Comparison of ENCODE assay signal across 28 cellular contexts in genomic region chr1:8720347-8720746, GRCh38.
"Had no signal": no experiment of that assay in that cellular context is flagged by ENCODE, and none has a peak within 500 bp of the region (broad histone marks: within the 10 kb centered on the region; RNA-seq: fewer than 3 reads in every experiment).

No MANE protein-coding gene starts in this region.

- H3K27ac Mint-ChIP-seq: activated CD4-positive, alpha-beta memory T cell treated with anti-CD3 and anti-CD28 coated beads for 36 hours; activated CD4-positive, alpha-beta T cell treated with anti-CD3 and anti-CD28 coated beads, Interleukin-2, amount 10 ng/mL, durations not matched to agents 24 days and 14 days; activated naive CD4-positive, alpha-beta T cell treated with anti-CD3 and anti-CD28 coated beads, Interleukin-2, amount 10 ng/mL, durations not matched to agents 7 days and 5 days; activated naive CD8-positive, alpha-beta T cell treated with anti-CD3 and anti-CD28 coated beads, Interleukin-2, amount 10 ng/mL, durations not matched to agents 7 days and 5 days; activated T-helper 1 cell treated with anti-CD3 and anti-CD28 coated beads, Interleukin-12 subunit alpha, Interleukin-12 subunit beta, Interleukin-2, Interleukin-4 antibody, amounts not matched to agents 30 ng/mL and 10 ng/mL and 1 ng/mL, durations not matched to agents 14 hours and 24 hours and 36 hours; stimulated activated effector memory CD8-positive, alpha-beta T cell treated with anti-CD3 and anti-CD28 coated beads, Interleukin-12 subunit alpha, Interleukin-12 subunit beta, amount 100 ng/mL, for 72 hours had no signal

- H3K9me3 ChIP-seq: breast epithelium, esophagus muscularis mucosa, left lung, psoas muscle, sigmoid colon, stomach, thyroid gland, upper lobe of right lung had no signal

- H3K9me3 Mint-ChIP-seq: activated CD4-positive, alpha-beta memory T cell treated with anti-CD3 and anti-CD28 coated beads for 36 hours; activated CD4-positive, alpha-beta T cell treated with anti-CD3 and anti-CD28 coated beads, Interleukin-2, amount 10 ng/mL, durations not matched to agents 24 days and 14 days; activated naive CD4-positive, alpha-beta T cell treated with anti-CD3 and anti-CD28 coated beads, Interleukin-2, amount 10 ng/mL, durations not matched to agents 7 days and 5 days; activated naive CD8-positive, alpha-beta T cell treated with anti-CD3 and anti-CD28 coated beads, Interleukin-2, amount 10 ng/mL, durations not matched to agents 7 days and 5 days; activated T-helper 1 cell treated with anti-CD3 and anti-CD28 coated beads, Interleukin-12 subunit alpha, Interleukin-12 subunit beta, Interleukin-2, Interleukin-4 antibody, amounts not matched to agents 30 ng/mL and 10 ng/mL and 1 ng/mL, durations not matched to agents 14 hours and 24 hours and 36 hours; naive thymus-derived CD4-positive, alpha-beta T cell; neural crest cell; stimulated activated effector memory CD8-positive, alpha-beta T cell treated with anti-CD3 and anti-CD28 coated beads, Interleukin-12 subunit alpha, Interleukin-12 subunit beta, amount 100 ng/mL, for 72 hours had no signal

- H3K27me3 ChIP-seq: breast epithelium, esophagus muscularis mucosa, foreskin keratinocyte, left lung, sigmoid colon, stomach, thyroid gland, upper lobe of right lung had no signal

- H3K27me3 Mint-ChIP-seq: activated CD4-positive, alpha-beta memory T cell treated with anti-CD3 and anti-CD28 coated beads for 36 hours; activated CD4-positive, alpha-beta T cell treated with anti-CD3 and anti-CD28 coated beads, Interleukin-2, amount 10 ng/mL, durations not matched to agents 24 days and 14 days; activated naive CD4-positive, alpha-beta T cell treated with anti-CD3 and anti-CD28 coated beads, Interleukin-2, amount 10 ng/mL, durations not matched to agents 7 days and 5 days; activated naive CD8-positive, alpha-beta T cell treated with anti-CD3 and anti-CD28 coated beads, Interleukin-2, amount 10 ng/mL, durations not matched to agents 7 days and 5 days; naive thymus-derived CD4-positive, alpha-beta T cell had no signal

- DNase-seq: activated CD4-positive, alpha-beta memory T cell treated with anti-CD3 and anti-CD28 coated beads for 36 hours; activated CD4-positive, alpha-beta T cell treated with anti-CD3 and anti-CD28 coated beads, Interleukin-2, amount 10 ng/mL, durations not matched to agents 24 days and 14 days; activated CD4-positive, CD25-positive, alpha-beta regulatory T cell treated with anti-CD3 and anti-CD28 coated beads, Interleukin-2, amount 50 U/mL, for 72 hours; activated CD8-positive, alpha-beta memory T cell treated with anti-CD3 and anti-CD28 coated beads, Interleukin-2, amount 50 U/mL, for 4 hours; activated effector memory CD4-positive, alpha-beta T cell treated with anti-CD3 and anti-CD28 coated beads, Interleukin-2, amount 50 U/mL, for 16 hours; activated naive CD4-positive, alpha-beta T cell treated with anti-CD3 and anti-CD28 coated beads, Interleukin-2, amount 10 ng/mL, durations not matched to agents 7 days and 5 days; activated naive CD8-positive, alpha-beta T cell treated with anti-CD3 and anti-CD28 coated beads, Interleukin-2, amount 10 ng/mL, durations not matched to agents 7 days and 5 days; activated T-cell treated with anti-CD3 and anti-CD28 coated beads, Interleukin-2, amount 50 U/mL, for 1 hour; amniotic stem cell; central memory CD4-positive, alpha-beta T cell; foreskin keratinocyte; left lung; naive thymus-derived CD4-positive, alpha-beta T cell; occipital lobe; psoas muscle; sigmoid colon; small intestine; stimulated activated CD4-positive, alpha-beta T cell treated with anti-CD3 and anti-CD28 coated beads, Interleukin-4, amount 100 ng/mL, for 24 hours; stomach; thyroid gland; upper lobe of right lung; WERI-Rb-1 had no signal

- H3K36me3 Mint-ChIP-seq: activated CD4-positive, alpha-beta memory T cell treated with anti-CD3 and anti-CD28 coated beads for 36 hours; stimulated activated effector memory CD8-positive, alpha-beta T cell treated with anti-CD3 and anti-CD28 coated beads, Interleukin-12 subunit alpha, Interleukin-12 subunit beta, amount 100 ng/mL, for 72 hours had no signal

- H3K36me3 ChIP-seq: breast epithelium, esophagus muscularis mucosa, left lung, sigmoid colon, stomach, thyroid gland, upper lobe of right lung, WERI-Rb-1 had no signal

- ATAC-seq: foreskin keratinocyte; left lung; naive thymus-derived CD4-positive, alpha-beta T cell; psoas muscle; stimulated activated effector memory CD8-positive, alpha-beta T cell treated with anti-CD3 and anti-CD28 coated beads, Interleukin-12 subunit alpha, Interleukin-12 subunit beta, amount 100 ng/mL, for 72 hours; upper lobe of right lung had no signal

- H3K4me1 ChIP-seq: breast epithelium, foreskin keratinocyte had no signal

- H3K4me3 Mint-ChIP-seq: activated CD4-positive, alpha-beta memory T cell treated with anti-CD3 and anti-CD28 coated beads for 36 hours; activated CD4-positive, alpha-beta T cell treated with anti-CD3 and anti-CD28 coated beads, Interleukin-2, amount 10 ng/mL, durations not matched to agents 24 days and 14 days; activated naive CD4-positive, alpha-beta T cell treated with anti-CD3 and anti-CD28 coated beads, Interleukin-2, amount 10 ng/mL, durations not matched to agents 7 days and 5 days; activated naive CD8-positive, alpha-beta T cell treated with anti-CD3 and anti-CD28 coated beads, Interleukin-2, amount 10 ng/mL, durations not matched to agents 7 days and 5 days; activated T-helper 1 cell treated with anti-CD3 and anti-CD28 coated beads, Interleukin-12 subunit alpha, Interleukin-12 subunit beta, Interleukin-2, Interleukin-4 antibody, amounts not matched to agents 30 ng/mL and 10 ng/mL and 1 ng/mL, durations not matched to agents 14 hours and 24 hours and 36 hours; naive thymus-derived CD4-positive, alpha-beta T cell; stimulated activated effector memory CD8-positive, alpha-beta T cell treated with anti-CD3 and anti-CD28 coated beads, Interleukin-12 subunit alpha, Interleukin-12 subunit beta, amount 100 ng/mL, for 72 hours had no signal

- H3K4me3 ChIP-seq: breast epithelium, esophagus muscularis mucosa, left lung, lung, psoas muscle, sigmoid colon, stomach, thyroid gland, upper lobe of right lung had no signal

- H3K27ac ChIP-seq: breast epithelium, foreskin keratinocyte, left lung, psoas muscle, sigmoid colon, stomach, thyroid gland, upper lobe of right lung, WERI-Rb-1 had no signal
